In the genomic region with DNA sequence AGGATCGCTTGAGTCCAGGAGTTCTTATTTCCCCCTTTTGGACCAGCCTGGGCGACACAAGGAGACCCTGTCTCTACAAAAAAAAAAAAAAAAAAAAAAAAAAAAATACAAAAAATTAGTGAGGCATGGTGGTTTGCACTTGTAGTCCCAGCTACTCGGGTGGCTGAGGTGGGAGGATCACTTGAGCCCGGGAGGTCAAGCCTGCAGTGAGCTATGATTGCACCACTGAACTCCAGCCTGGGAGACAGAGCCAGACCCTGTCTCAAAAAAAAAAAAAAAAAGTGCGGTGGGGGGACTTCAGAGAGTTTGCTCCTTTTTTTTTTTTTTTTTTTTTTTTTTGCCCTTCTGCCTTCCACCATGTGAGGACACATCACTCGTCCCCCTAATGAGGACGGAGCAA, we compare ENCODE assay signal across 2 cellular contexts. TPM values are rescaled to one million over a fixed set of nuclear protein-coding genes. Genes with fewer than 3 reads are reported as not detected.
"Had no signal": no experiment of that assay in that cellular context is flagged by ENCODE, and none has a peak within 500 bp of the region (broad histone marks: within the 10 kb centered on the region; RNA-seq: fewer than 3 reads in every experiment).

No MANE protein-coding gene starts in this region.

RNA-seq across cellular contexts. Expression of a gene that starts 32.9 kb away (rescaled TPM):
- total RNA-seq: G401 had no signal

RNA-seq across cellular contexts. Expression of a gene that starts 50.6 kb away (rescaled TPM):
- total RNA-seq: G401 had no signal
- polyA plus RNA-seq: GM12878 had no signal
